In genomic region chr12:96190403-96191170, GRCh38 we compare ENCODE assay signal across 15 cellular contexts. TPM values are rescaled to one million over a fixed set of nuclear protein-coding genes. Genes with fewer than 3 reads are reported as not detected.
DNase-seq lines count a peak whose midpoint lies in the region; ATAC-seq and TF ChIP-seq lines count a peak whose summit lies in the region.
"Had no signal": no experiment of that assay in that cellular context is flagged by ENCODE, and none has a peak within 500 bp of the region (broad histone marks: within the 10 kb centered on the region; RNA-seq: fewer than 3 reads in every experiment).

No MANE protein-coding gene starts in this region.

- H3K27me3 Mint-ChIP-seq in CD4-positive, alpha-beta T cell = no peaks in the 10 kb centered on the region
- H3K27me3 Mint-ChIP-seq in central memory CD8-positive, alpha-beta T cell = no peaks in the 10 kb centered on the region
- H3K27me3 Mint-ChIP-seq in nephron (ENCODE audit: low read depth) = peaks cover 5% of the 10 kb centered on the region

- DNase-seq in CD4-positive, alpha-beta T cell = no peak
- peak; percentile 21 for DNase-seq in HK-2 (ENCODE audit: unreplicated experiment)
- no peak for DNase-seq in central memory CD8-positive, alpha-beta T cell (ENCODE audit: low spot score in 2 of 2)
- no peak for DNase-seq in erythroblast (lab: John Stamatoyannopoulos, UW)
- no peak for DNase-seq in anterior cingulate cortex (lab: John Stamatoyannopoulos, UW)
- no peak for DNase-seq in BE2C
- DNase-seq: activated T-cell treated with anti-CD3 and anti-CD28 coated beads, Interleukin-2, amount 50 U/mL, for 48 hours; CD8-positive, alpha-beta memory T cell; Kasumi-1; midbrain; NCI-H2171 treated with DMSO at 0.1 percent for 48 hours had no signal

- H3K27ac ChIP-seq in CD4-positive, alpha-beta T cell (ENCODE audit: low read depth, low read length) = no peak overlapping the region
- H3K27ac ChIP-seq: prostate gland had no signal

- H3K36me3 Mint-ChIP-seq in CD4-positive, alpha-beta T cell (ENCODE audit: low read depth) = peaks cover 10% of the 10 kb centered on the region
- peaks cover 19% of the 10 kb centered on the region for H3K36me3 Mint-ChIP-seq in central memory CD8-positive, alpha-beta T cell (ENCODE audit: insufficient read depth)
- no peaks in the 10 kb centered on the region for H3K36me3 Mint-ChIP-seq in nephron (ENCODE audit: low read depth)

- H3K9me3 Mint-ChIP-seq in CD4-positive, alpha-beta T cell = no peaks in the 10 kb centered on the region
- no peaks in the 10 kb centered on the region for H3K9me3 Mint-ChIP-seq in central memory CD8-positive, alpha-beta T cell
- peaks cover 2% of the 10 kb centered on the region for H3K9me3 Mint-ChIP-seq in nephron
- H3K9me3 Mint-ChIP-seq: CD8-positive, alpha-beta memory T cell had no signal

- intact Hi-C loops in CD4-positive, alpha-beta T cell (cut with DNase I, micrococcal nuclease) = no loop called here

- peak overlapping the region; percentile 28 for H3K4me3 Mint-ChIP-seq in CD4-positive, alpha-beta T cell
- H3K4me3 Mint-ChIP-seq in central memory CD8-positive, alpha-beta T cell = no peak overlapping the region
- H3K4me3 Mint-ChIP-seq in nephron = peak overlapping the region in 2 of 3 experiments; percentile 13 to 50

- H3K27ac Mint-ChIP-seq in CD4-positive, alpha-beta T cell = peak overlapping the region; percentile 40
- peak overlapping the region; percentile 7 for H3K27ac Mint-ChIP-seq in central memory CD8-positive, alpha-beta T cell (ENCODE audit: low read depth)
- peak overlapping the region; percentile 55 to 80 (median 71) for H3K27ac Mint-ChIP-seq in nephron

- POLR2A ChIA-PET in CD4-positive, alpha-beta T cell (lab: Charles Lee) = interaction anchor here (0.6 to 1.6 kb wide), 3 partner anchors 15 to 112 kb away, joined by 3 to 7 read pairs (median 5); no protein-coding TSS in a partner anchor

- H3K4me1 ChIP-seq in BE2C = no peaks in the 10 kb centered on the region
- H3K4me1 ChIP-seq: prostate gland had no signal

- H3K27me3 ChIP-seq in CD4-positive, alpha-beta T cell (ENCODE audit: control insufficient read depth, insufficient read depth, low read length) = no peaks in the 10 kb centered on the region
- H3K27me3 ChIP-seq in BE2C = no peaks in the 10 kb centered on the region

- no peak for ATAC-seq in CD4-positive, alpha-beta T cell (ENCODE audit: poor library complexity)
- ATAC-seq in central memory CD8-positive, alpha-beta T cell (replicated peaks; ENCODE audit: extremely low read depth, poor library complexity, severe bottlenecking) = no peak
- ATAC-seq in GM19467 (IDR thresholded peaks at IDR 0.05; ENCODE audit: unreplicated experiment) = no peak
- ATAC-seq: SK-N-SH treated with all-trans-retinoic acid at 6 μM for 48 hours had no signal

- CTCF ChIA-PET in CD4-positive, alpha-beta T cell (lab: Charles Lee) = interaction anchor here (0.6 to 2.2 kb wide), 3 partner anchors 25 to 117 kb away, joined by 3 to 12 read pairs (median 5); no protein-coding TSS in a partner anchor

- no peaks in the 10 kb centered on the region for H3K9me3 ChIP-seq in CD4-positive, alpha-beta T cell (ENCODE audit: control insufficient read depth, low read length)
- H3K9me3 ChIP-seq in BE2C = no peaks in the 10 kb centered on the region
- H3K9me3 ChIP-seq: prostate gland had no signal

- no peaks in the 10 kb centered on the region for H3K36me3 ChIP-seq in BE2C
- H3K36me3 ChIP-seq: prostate gland had no signal

- TF ChIP-seq CTCF in CD4-positive, alpha-beta T cell (IDR thresholded peaks at IDR 0.05) = no peak
- TF ChIP-seq CTCF in nephron (IDR thresholded peaks at IDR 0.05; ENCODE audit: unreplicated experiment in 3 of 3) = no peak
- no peak for TF ChIP-seq CTCF in BE2C (IDR thresholded peaks at IDR 0.05; ENCODE audit: low read depth, low read length)

- peaks cover 48% of the 10 kb centered on the region for H3K4me1 Mint-ChIP-seq in CD4-positive, alpha-beta T cell (ENCODE audit: low read depth)
- peaks cover 27% of the 10 kb centered on the region for H3K4me1 Mint-ChIP-seq in central memory CD8-positive, alpha-beta T cell
- H3K4me1 Mint-ChIP-seq in nephron = peaks cover 4% of the 10 kb centered on the region

- no peak for TF ChIP-seq POLR2A in erythroblast (IDR thresholded peaks at IDR 0.05; ENCODE audit: low read length)

- H3K4me3 ChIP-seq in BE2C (ENCODE audit: low read depth, low read length) = no peak overlapping the region
- H3K4me3 ChIP-seq: prostate gland had no signal

RNA-seq across cellular contexts. Expression of gene ELK3, which starts 3.6 kb away (rescaled TPM):
- total RNA-seq in CD4-positive, alpha-beta T cell = 10 to 100 TPM; 26.8 to 31.5 TPM
- 26.6 TPM for polyA plus RNA-seq in BE2C (2012; ENCODE audit: insufficient read depth, insufficient read length, low read depth)

Comparison
In these comparisons a context has a peak if more than half of its experiments do, and no peak if none do; other contexts are left out.
1. H3K27ac Mint-ChIP-seq: peak in every context shown above with its lines; median percentile 71 in nephron; 40 in CD4-positive, alpha-beta T cell; 7 in central memory CD8-positive, alpha-beta T cell.